ENCODE assay signal across 19 cellular contexts in genomic region chr11:9756878-9757277, GRCh38.
DNase-seq lines count a peak whose midpoint lies in the region; ATAC-seq and TF ChIP-seq lines count a peak whose summit lies in the region.
"Had no signal": no experiment of that assay in that cellular context is flagged by ENCODE, and none has a peak within 500 bp of the region (broad histone marks: within the 10 kb centered on the region; RNA-seq: fewer than 3 reads in every experiment).

No MANE protein-coding gene starts in this region.

- no peaks in the 10 kb centered on the region for H3K36me3 Mint-ChIP-seq in CD8-positive, alpha-beta memory T cell
- H3K36me3 Mint-ChIP-seq: immature natural killer cell had no signal

- WGBS in smooth muscle cell (ENCODE audit: low lambda C conversion rate), result 96% methylated on average over 6 of the region's 6 CpGs
- 95 to 96% methylated on average over 6 of the region's 6 CpGs for whole genome bisulfite sequencing in aorta, 2 donors

- peaks cover 26% of the 10 kb centered on the region for H3F3A ChIP-seq in smooth muscle cell (ENCODE audit: low read depth)

- no peaks in the 10 kb centered on the region for H3K36me3 ChIP-seq in CD8-positive, alpha-beta memory T cell (ENCODE audit: insufficient read depth, low read length)
- no peaks in the 10 kb centered on the region for H3K36me3 ChIP-seq in KOPT-K1 (ENCODE audit: insufficient read depth, low read length)
- H3K36me3 ChIP-seq in breast epithelium, result no peaks in the 10 kb centered on the region
- H3K36me3 ChIP-seq in smooth muscle cell (ENCODE audit: low read depth), result no peaks in the 10 kb centered on the region
- H3K36me3 ChIP-seq in aorta (ENCODE audit: control insufficient read depth in 1 of 2, insufficient read depth in 2 of 2, low read length in 1 of 2), result no peaks in the 10 kb centered on the region

- peak overlapping the region in 5 of 8 donors; percentile 82 to 94 (median 93) for H3K27ac Mint-ChIP-seq in CD8-positive, alpha-beta memory T cell

- no peak for DNase-seq in CD8-positive, alpha-beta memory T cell
- DNase-seq in breast epithelium (ENCODE audit: low spot score in 2 of 2) (no peak), smooth muscle cell (lab: John Stamatoyannopoulos, UW; ENCODE audit: unreplicated experiment) (no peak), cortex of kidney (lab: John Stamatoyannopoulos, UW) (no peak), aorta (no peak)
- no peak for DNase-seq in activated naive CD4-positive, alpha-beta T cell treated with Interleukin-2 at 50 U/mL for 16 hours
- DNase-seq: activated effector memory CD4-positive, alpha-beta T cell treated with anti-CD3 and anti-CD28 coated beads, Interleukin-2, amount 50 U/mL, for 16 hours; DMS153; head of caudate nucleus; immature natural killer cell; NCI-H2081; NCI-H524 treated with DMSO at 0.1 percent for 48 hours; nephron progenitor cell; stimulated activated CD4-positive, alpha-beta T cell treated with anti-CD3 and anti-CD28 coated beads, Interleukin-15, amount 100 ng/mL, for 24 hours; SW 1271 had no signal

- H3K4me1 Mint-ChIP-seq in CD8-positive, alpha-beta memory T cell, result peaks cover 19 to 30% (median 24%) of the 10 kb centered on the region in 3 donors

- no peaks in the 10 kb centered on the region for H3K9me3 Mint-ChIP-seq in CD8-positive, alpha-beta memory T cell
- H3K9me3 Mint-ChIP-seq: dendritic cell treated with granulocyte-macrophage colony-stimulating factor and Interleukin-4, amounts not matched to agents 40 ng/mL and 50 ng/mL, for 4 days; immature natural killer cell; nephron progenitor cell had no signal

- H3K4me3 ChIP-seq in CD8-positive, alpha-beta memory T cell (ENCODE audit: low read length), result no peak overlapping the region
- H3K4me3 ChIP-seq in breast epithelium (no peak overlapping the region), smooth muscle cell (no peak overlapping the region), aorta (ENCODE audit: low read length in 2 of 2) (no peak overlapping the region)
- H3K4me3 ChIP-seq: body of pancreas had no signal

- no peaks in the 10 kb centered on the region for H3K27me3 ChIP-seq in CD8-positive, alpha-beta memory T cell (ENCODE audit: insufficient read depth, low read length, poor library complexity, severe bottlenecking)
- H3K27me3 ChIP-seq in breast epithelium (no peaks in the 10 kb centered on the region), smooth muscle cell (ENCODE audit: low read depth) (no peaks in the 10 kb centered on the region), aorta (ENCODE audit: control insufficient read depth in 1 of 2, insufficient read depth in 2 of 2, low read length in 1 of 2) (no peaks in the 10 kb centered on the region)
- H3K27me3 ChIP-seq: body of pancreas had no signal

- H3K27me3 Mint-ChIP-seq in CD8-positive, alpha-beta memory T cell, result peaks cover 0 to 2% of the 10 kb centered on the region in 2 donors

- no peaks in the 10 kb centered on the region for H3K9me3 ChIP-seq in CD8-positive, alpha-beta memory T cell (ENCODE audit: low read length)
- H3K9me3 ChIP-seq in KOPT-K1 (ENCODE audit: insufficient read depth, low read length, poor library complexity, severe bottlenecking) (no peaks in the 10 kb centered on the region), breast epithelium (no peaks in the 10 kb centered on the region), smooth muscle cell (replicated peaks; ENCODE audit: low read depth) (no peaks in the 10 kb centered on the region), aorta (ENCODE audit: control insufficient read depth, low read length) (no peaks in the 10 kb centered on the region)
- H3K9me3 ChIP-seq: body of pancreas had no signal

- TF ChIP-seq POLR2A in breast epithelium (IDR thresholded peaks at IDR 0.05), result no peak

- no peaks in the 10 kb centered on the region for H3K79me2 ChIP-seq in smooth muscle cell (ENCODE audit: low read depth)

- TF ChIP-seq CTCF in breast epithelium (IDR thresholded peaks at IDR 0.05) (no peak), smooth muscle cell (IDR thresholded peaks at IDR 0.05; ENCODE audit: borderline replicate concordance, insufficient read depth, poor library complexity, severe bottlenecking) (no peak)

- no peak overlapping the region for H3K27ac ChIP-seq in CD8-positive, alpha-beta memory T cell (ENCODE audit: low read depth, low read length)
- H3K27ac ChIP-seq in KOPT-K1 (ENCODE audit: low read depth, low read length, poor library complexity, severe bottlenecking) (peak overlapping the region; percentile 95), breast epithelium (peak overlapping the region; percentile 59 to 76), smooth muscle cell (ENCODE audit: low read depth) (peak overlapping the region; percentile 58), aorta (ENCODE audit: low read depth in 1 of 2, low read length in 2 of 2) (no peak overlapping the region)
- H3K27ac ChIP-seq: body of pancreas had no signal

- ATAC-seq in aorta (ENCODE audit: low FRiP score), result no peak
- ATAC-seq: body of pancreas, esophagus mucosa had no signal

- intact Hi-C loops in breast epithelium (cut with DNase I; ENCODE audit: low total_unique reads), result loop anchor here (5.0 kb wide), 1 partner anchor 550 kb away; the partner anchor contains the start of gene ADM
- intact Hi-C loops in aorta (cut with DNase I), result loop anchor here (5.0 kb wide), 5 partner anchors 95 to 570 kb away; partner anchors contain the start of genes ADM (in 1 of the 2) and SWAP70 (in 1 of the 2)

- no peaks in the 10 kb centered on the region for H4K20me1 ChIP-seq in smooth muscle cell (ENCODE audit: low read depth)

- H2AFZ ChIP-seq in smooth muscle cell (ENCODE audit: low read depth), result no peak overlapping the region

- CTCF ChIA-PET in CD8-positive, alpha-beta memory T cell (lab: Charles Lee), result interaction anchor here (0.9 to 1.3 kb wide), 3 partner anchors 216 to 567 kb away, joined by 3 read pairs; no protein-coding TSS in a partner anchor

- no peak overlapping the region for H3K9ac ChIP-seq in smooth muscle cell (ENCODE audit: low read depth)

- POLR2A ChIA-PET in CD8-positive, alpha-beta memory T cell (lab: Charles Lee), result interaction anchor here (0.5 kb wide), 1 partner anchor 218 kb away, joined by 5 read pairs; no protein-coding TSS in a partner anchor

- peak overlapping the region in 3 of 7 donors; percentile 1 to 85 (median 85) for H3K4me3 Mint-ChIP-seq in CD8-positive, alpha-beta memory T cell
- H3K4me3 Mint-ChIP-seq: dendritic cell treated with granulocyte-macrophage colony-stimulating factor and Interleukin-4, amounts not matched to agents 40 ng/mL and 50 ng/mL, for 4 days had no signal

- H3K4me1 ChIP-seq in CD8-positive, alpha-beta memory T cell (ENCODE audit: insufficient read depth, low read length), result peaks cover 14% of the 10 kb centered on the region
- H3K4me1 ChIP-seq in breast epithelium (peaks cover 0 to 22% of the 10 kb centered on the region in 2 donors), smooth muscle cell (ENCODE audit: low read depth) (peaks cover 22% of the 10 kb centered on the region), aorta (ENCODE audit: control insufficient read depth in 1 of 2, insufficient read depth in 2 of 2, low read length in 2 of 2) (no peaks in the 10 kb centered on the region)

- no peak overlapping the region for H3K4me2 ChIP-seq in smooth muscle cell

Comparison
In these comparisons a context has a peak if more than half of its experiments do, and no peak if none do; other contexts are left out.
1. H3K27ac ChIP-seq: peak in KOPT-K1 (single experiment), breast epithelium (2 of 2) and smooth muscle cell (single experiment); none in CD8-positive, alpha-beta memory T cell (single experiment) and aorta (0 of 2).